Comparison of ENCODE assay signal across 2 cellular contexts in the genomic region with DNA sequence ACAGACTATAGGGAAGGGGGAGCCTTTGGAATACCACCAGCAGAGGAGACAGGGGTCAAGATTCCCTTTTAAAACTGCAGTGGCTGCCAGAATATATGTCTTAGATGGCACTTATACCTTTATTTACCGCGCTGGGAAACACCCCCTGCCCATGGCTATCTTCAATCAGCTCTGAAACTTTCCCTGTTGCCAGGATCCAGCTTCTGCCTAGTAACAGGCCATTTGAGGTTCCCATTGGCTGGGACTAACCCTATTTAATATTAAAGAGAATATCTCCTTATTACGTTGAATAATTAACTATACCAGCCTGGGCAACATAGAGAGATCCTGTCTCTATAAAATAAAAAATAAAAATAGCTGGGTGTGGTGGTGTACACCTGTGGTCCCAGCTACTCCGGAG.
A peak's percentile ranks its signal among the peaks of the same experiment; 100 is the strongest.
TF ChIP-seq lines count a peak whose summit lies in the region.

No MANE protein-coding gene starts in this region.

TF ChIP-seq in IMR-90, 13 proteins besides CTCF, POLR2A, EP300 and RAD21:
- TF ChIP-seq MXI1 (IDR thresholded peaks at IDR 0.05; ENCODE audit: borderline replicate concordance, low read depth, low read length) (no peak), RFX5 (IDR thresholded peaks at IDR 0.05; ENCODE audit: low read depth, low read length) (peak; percentile 90)

TF ChIP-seq in SK-N-SH, 30 proteins besides CTCF, POLR2A, EP300 and RAD21:
- peak; percentile 97 for TF ChIP-seq RFX5 (IDR thresholded peaks at IDR 0.05; ENCODE audit: low read length)
- TF ChIP-seq TAF1 (IDR thresholded peaks at IDR 0.05; ENCODE audit: borderline replicate concordance, low read depth, low read length), result no peak
